ENCODE assay signal across 9 cellular contexts in genomic region chr4:128573781-128574508, GRCh38.
A peak's percentile ranks its signal among the peaks of the same experiment; 100 is the strongest.
DNase-seq lines count a peak whose midpoint lies in the region; ATAC-seq, FAIRE-seq and TF ChIP-seq lines count a peak whose summit lies in the region.
"Had no signal": no experiment of that assay in that cellular context is flagged by ENCODE, and none has a peak within 500 bp of the region (broad histone marks: within the 10 kb centered on the region; RNA-seq: fewer than 3 reads in every experiment).

No MANE protein-coding gene starts in this region.

- no peaks in the 10 kb centered on the region for H3K36me3 ChIP-seq in CD8-positive, alpha-beta T cell (ENCODE audit: insufficient read depth, low read length)
- no peaks in the 10 kb centered on the region for H3K36me3 ChIP-seq in CD8-positive, alpha-beta memory T cell (ENCODE audit: insufficient read depth, low read length)
- H3K36me3 ChIP-seq in OCI-LY7 (ENCODE audit: insufficient read depth, low read length) = no peaks in the 10 kb centered on the region

- no peaks in the 10 kb centered on the region for H3K27me3 ChIP-seq in CD8-positive, alpha-beta T cell (ENCODE audit: insufficient read depth, low read length)
- no peaks in the 10 kb centered on the region for H3K27me3 ChIP-seq in CD8-positive, alpha-beta memory T cell (ENCODE audit: insufficient read depth, low read length, poor library complexity, severe bottlenecking)

- no peak overlapping the region for H3K27ac ChIP-seq in CD8-positive, alpha-beta T cell (ENCODE audit: low read depth, low read length)
- H3K27ac ChIP-seq in CD8-positive, alpha-beta memory T cell (ENCODE audit: low read depth, low read length) = no peak overlapping the region
- H3K27ac ChIP-seq in OCI-LY7 (ENCODE audit: low read depth, low read length, poor library complexity, severe bottlenecking) = no peak overlapping the region

- H4K20me1 ChIP-seq in OCI-LY7 (ENCODE audit: insufficient read depth, low read length) = no peaks in the 10 kb centered on the region

- H3K9me3 Mint-ChIP-seq in CD8-positive, alpha-beta T cell = no peaks in the 10 kb centered on the region
- no peaks in the 10 kb centered on the region for H3K9me3 Mint-ChIP-seq in nephron
- no peaks in the 10 kb centered on the region for H3K9me3 Mint-ChIP-seq in CD8-positive, alpha-beta memory T cell
- no peaks in the 10 kb centered on the region for H3K9me3 Mint-ChIP-seq in stimulated activated effector memory CD8-positive, alpha-beta T cell treated with anti-CD3 and anti-CD28 coated beads, Interleukin-12 subunit alpha, Interleukin-12 subunit beta, amount 100 ng/mL, for 72 hours
- H3K9me3 Mint-ChIP-seq: memory B cell had no signal

- H3K4me1 Mint-ChIP-seq in CD8-positive, alpha-beta T cell (ENCODE audit: low read depth) = no peaks in the 10 kb centered on the region
- H3K4me1 Mint-ChIP-seq in nephron = peaks cover 42% of the 10 kb centered on the region
- no peaks in the 10 kb centered on the region for H3K4me1 Mint-ChIP-seq in CD8-positive, alpha-beta memory T cell
- H3K4me1 Mint-ChIP-seq in stimulated activated effector memory CD8-positive, alpha-beta T cell treated with anti-CD3 and anti-CD28 coated beads, Interleukin-12 subunit alpha, Interleukin-12 subunit beta, amount 100 ng/mL, for 72 hours = no peaks in the 10 kb centered on the region
- H3K4me1 Mint-ChIP-seq: memory B cell had no signal

- no peak overlapping the region for H3K4me3 Mint-ChIP-seq in CD8-positive, alpha-beta T cell
- H3K4me3 Mint-ChIP-seq in nephron = no peak overlapping the region
- H3K4me3 Mint-ChIP-seq in CD8-positive, alpha-beta memory T cell = no peak overlapping the region
- H3K4me3 Mint-ChIP-seq in stimulated activated effector memory CD8-positive, alpha-beta T cell treated with anti-CD3 and anti-CD28 coated beads, Interleukin-12 subunit alpha, Interleukin-12 subunit beta, amount 100 ng/mL, for 72 hours = no peak overlapping the region
- H3K4me3 Mint-ChIP-seq: memory B cell had no signal

- intact Hi-C loops in CD8-positive, alpha-beta T cell (cut with DNase I, micrococcal nuclease) = loop anchor here (1.0 to 10.0 kb wide), 3 partner anchors 235 to 379 kb away; partner anchors contain the start of gene JADE1 (in 1 of the 2)
- intact Hi-C loops in OCI-LY7 (cut with micrococcal nuclease; ENCODE audit: unreplicated experiment) = loop anchor here (1.0 to 10.0 kb wide), 3 partner anchors 101 to 288 kb away; partner anchors contain the start of gene JADE1

- H3K9me3 ChIP-seq in CD8-positive, alpha-beta T cell (ENCODE audit: low read length) = no peaks in the 10 kb centered on the region
- no peaks in the 10 kb centered on the region for H3K9me3 ChIP-seq in CD8-positive, alpha-beta memory T cell (ENCODE audit: low read length)
- no peaks in the 10 kb centered on the region for H3K9me3 ChIP-seq in OCI-LY7 (ENCODE audit: low read length)

- CTCF ChIA-PET in CD8-positive, alpha-beta T cell (lab: Charles Lee) = interaction anchor here (1.1 to 1.4 kb wide), 4 partner anchors 10 to 21 kb away, joined by 3 to 6 read pairs (median 4); no protein-coding TSS in a partner anchor
- CTCF ChIA-PET in CD8-positive, alpha-beta memory T cell (lab: Charles Lee) = no interaction called here
- CTCF ChIA-PET in OCI-LY7 (lab: Charles Lee; ENCODE audit: unreplicated experiment) = no interaction called here

- no peaks in the 10 kb centered on the region for H3K4me1 ChIP-seq in CD8-positive, alpha-beta T cell (ENCODE audit: insufficient read depth, low read length)
- no peaks in the 10 kb centered on the region for H3K4me1 ChIP-seq in CD8-positive, alpha-beta memory T cell (ENCODE audit: insufficient read depth, low read length)
- H3K4me1 ChIP-seq in OCI-LY7 (ENCODE audit: insufficient read depth, low read length, poor library complexity, severe bottlenecking) = no peaks in the 10 kb centered on the region

- no peak for DNase-seq in CD8-positive, alpha-beta T cell
- DNase-seq in RCC 7860 (ENCODE audit: low spot score) (peak; percentile 99), fibroblast of peridontal ligament (ENCODE audit: extremely low read depth) (peak; percentile 59), OCI-LY7 (ENCODE audit: low spot score) (no peak), hypothalamus (lab: John Stamatoyannopoulos, UW) (no peak)
- no peak for DNase-seq in CD8-positive, alpha-beta memory T cell
- DNase-seq in stimulated activated effector memory CD8-positive, alpha-beta T cell treated with anti-CD3 and anti-CD28 coated beads, Interleukin-12 subunit alpha, Interleukin-12 subunit beta, amount 100 ng/mL, for 72 hours (ENCODE audit: low spot score in 2 of 2) = no peak

- H3K36me3 Mint-ChIP-seq in CD8-positive, alpha-beta T cell = no peaks in the 10 kb centered on the region
- H3K36me3 Mint-ChIP-seq in nephron (ENCODE audit: low read depth) = no peaks in the 10 kb centered on the region
- H3K36me3 Mint-ChIP-seq in CD8-positive, alpha-beta memory T cell = no peaks in the 10 kb centered on the region
- H3K36me3 Mint-ChIP-seq in stimulated activated effector memory CD8-positive, alpha-beta T cell treated with anti-CD3 and anti-CD28 coated beads, Interleukin-12 subunit alpha, Interleukin-12 subunit beta, amount 100 ng/mL, for 72 hours = no peaks in the 10 kb centered on the region
- H3K36me3 Mint-ChIP-seq: memory B cell had no signal

- no peaks in the 10 kb centered on the region for H3K79me2 ChIP-seq in OCI-LY7 (ENCODE audit: insufficient read depth, low read depth, low read length)

- no peak overlapping the region for H3K4me3 ChIP-seq in CD8-positive, alpha-beta T cell (ENCODE audit: low read depth, low read length)
- H3K4me3 ChIP-seq in CD8-positive, alpha-beta memory T cell (ENCODE audit: low read length) = no peak overlapping the region
- H3K4me3 ChIP-seq in OCI-LY7 (ENCODE audit: low read depth, low read length, poor library complexity, severe bottlenecking) = no peak overlapping the region

- FAIRE-seq in RCC 7860 (lab: Jason Lieb, UNC) = peak; percentile 99

- no TSS peak for BruUV-seq in OCI-LY7 (replicated peaks; lab: Mats Ljungman, UMichigan)

- ATAC-seq in CD8-positive, alpha-beta T cell = no peak
- ATAC-seq in stimulated activated effector memory CD8-positive, alpha-beta T cell treated with anti-CD3 and anti-CD28 coated beads, Interleukin-12 subunit alpha, Interleukin-12 subunit beta, amount 100 ng/mL, for 72 hours = no peak

- no peak overlapping the region for H3K27ac Mint-ChIP-seq in CD8-positive, alpha-beta T cell
- peak overlapping the region; percentile 77 to 94 (median 91) for H3K27ac Mint-ChIP-seq in nephron
- no peak overlapping the region for H3K27ac Mint-ChIP-seq in CD8-positive, alpha-beta memory T cell
- no peak overlapping the region for H3K27ac Mint-ChIP-seq in stimulated activated effector memory CD8-positive, alpha-beta T cell treated with anti-CD3 and anti-CD28 coated beads, Interleukin-12 subunit alpha, Interleukin-12 subunit beta, amount 100 ng/mL, for 72 hours
- H3K27ac Mint-ChIP-seq: memory B cell had no signal

- TF ChIP-seq CTCF in CD8-positive, alpha-beta T cell (IDR thresholded peaks at IDR 0.05) = peak; percentile 29
- TF ChIP-seq CTCF in nephron (IDR thresholded peaks at IDR 0.05; ENCODE audit: unreplicated experiment in 3 of 3) (no peak), OCI-LY7 (conservative IDR thresholded peaks at IDR 0.05; ENCODE audit: low read length) (no peak)

- H3K27me3 Mint-ChIP-seq in CD8-positive, alpha-beta T cell (ENCODE audit: low read depth) = peaks cover 7% of the 10 kb centered on the region
- no peaks in the 10 kb centered on the region for H3K27me3 Mint-ChIP-seq in nephron (ENCODE audit: low read depth)
- peaks cover 10 to 15% of the 10 kb centered on the region in 2 donors for H3K27me3 Mint-ChIP-seq in CD8-positive, alpha-beta memory T cell

- POLR2A ChIA-PET in CD8-positive, alpha-beta T cell (lab: Charles Lee) = no interaction called here
- POLR2A ChIA-PET in CD8-positive, alpha-beta memory T cell (lab: Charles Lee) = interaction anchor here (1.0 kb wide), 1 partner anchor 236 kb away, joined by 5 read pairs; no protein-coding TSS in a partner anchor
- POLR2A ChIA-PET in OCI-LY7 (lab: Charles Lee) = interaction anchor here (0.6 to 0.7 kb wide), 3 partner anchors 82 to 1215 kb away, joined by 3 to 4 read pairs (median 3); no protein-coding TSS in a partner anchor

- no peak overlapping the region for H3K4me2 ChIP-seq in OCI-LY7 (ENCODE audit: low read length)

- no peaks in the 10 kb centered on the region for H3K9me2 ChIP-seq in OCI-LY7 (ENCODE audit: insufficient read depth, low read length)

- H2AFZ ChIP-seq in OCI-LY7 (ENCODE audit: low read length) = no peak overlapping the region

Comparison
In these comparisons a context has a peak if more than half of its experiments do, and no peak if none do; other contexts are left out.
1. DNase-seq: peak in RCC 7860 (single experiment) and fibroblast of peridontal ligament (single experiment); none in CD8-positive, alpha-beta T cell (0 of 7), CD8-positive, alpha-beta memory T cell (0 of 5), stimulated activated effector memory CD8-positive, alpha-beta T cell treated with anti-CD3 and anti-CD28 coated beads, Interleukin-12 subunit alpha, Interleukin-12 subunit beta, amount 100 ng/mL, for 72 hours (0 of 2), OCI-LY7 (single experiment) and hypothalamus (0 of 51).
2. H3K27ac Mint-ChIP-seq: peak in nephron (3 of 3); none in CD8-positive, alpha-beta T cell (single experiment), CD8-positive, alpha-beta memory T cell (0 of 8) and stimulated activated effector memory CD8-positive, alpha-beta T cell treated with anti-CD3 and anti-CD28 coated beads, Interleukin-12 subunit alpha, Interleukin-12 subunit beta, amount 100 ng/mL, for 72 hours (single experiment).